ENCODE assay signal across 12 cellular contexts in genomic region chr6:145865595-145865994, GRCh38. TPM values are rescaled to one million over a fixed set of nuclear protein-coding genes. Genes with fewer than 3 reads are reported as not detected.
DNase-seq lines count a peak whose midpoint lies in the region; ATAC-seq and TF ChIP-seq lines count a peak whose summit lies in the region.
"Had no signal": no experiment of that assay in that cellular context is flagged by ENCODE, and none has a peak within 500 bp of the region (broad histone marks: within the 10 kb centered on the region; RNA-seq: fewer than 3 reads in every experiment).

No MANE protein-coding gene starts in this region.

- intact Hi-C loops in activated CD4-positive, alpha-beta memory T cell treated with anti-CD3 and anti-CD28 coated beads for 36 hours (cut with micrococcal nuclease) = loop anchor here (1.0 kb wide), 1 partner anchor 52 kb away; no protein-coding TSS in a partner anchor
- intact Hi-C loops in cardiac septum (cut with DNase I) = no loop called here

- no peaks in the 10 kb centered on the region for H3K79me2 ChIP-seq in DOHH2 (ENCODE audit: control insufficient read depth, low read length)

- ATAC-seq in GM19438 (IDR thresholded peaks at IDR 0.05; ENCODE audit: low read depth, unreplicated experiment) = peak; percentile 17
- peak; percentile 18 for ATAC-seq in HG03045 (IDR thresholded peaks at IDR 0.05; ENCODE audit: unreplicated experiment)
- ATAC-seq: Panc1, sciatic nerve had no signal

- H3K9me3 ChIP-seq in DOHH2 (ENCODE audit: control insufficient read depth, insufficient read depth, low read length) = peaks cover 12% of the 10 kb centered on the region

- TF ChIP-seq CTCF in DOHH2 (IDR thresholded peaks at IDR 0.05; ENCODE audit: low read depth, low read length, poor library complexity, severe bottlenecking) = no peak

- POLR2A ChIA-PET in activated CD4-positive, alpha-beta memory T cell treated with anti-CD3 and anti-CD28 coated beads for 36 hours (lab: Charles Lee) = no interaction called here

- H3K4me3 Mint-ChIP-seq in activated CD4-positive, alpha-beta memory T cell treated with anti-CD3 and anti-CD28 coated beads for 36 hours = peak overlapping the region; percentile 25
- H3K4me3 Mint-ChIP-seq: dendritic cell treated with granulocyte-macrophage colony-stimulating factor and Interleukin-4, amounts not matched to agents 40 ng/mL and 50 ng/mL, for 4 days had no signal

- peaks cover 62% of the 10 kb centered on the region for H3F3A ChIP-seq in DOHH2 (ENCODE audit: control insufficient read depth, insufficient read depth)

- peak overlapping the region; percentile 67 for H3K27ac Mint-ChIP-seq in activated CD4-positive, alpha-beta memory T cell treated with anti-CD3 and anti-CD28 coated beads for 36 hours

- peaks cover 89% of the 10 kb centered on the region for H3K4me1 ChIP-seq in DOHH2 (ENCODE audit: control insufficient read depth, low read length)

- H3K27me3 Mint-ChIP-seq in activated CD4-positive, alpha-beta memory T cell treated with anti-CD3 and anti-CD28 coated beads for 36 hours = no peaks in the 10 kb centered on the region
- H3K27me3 Mint-ChIP-seq: dendritic cell treated with granulocyte-macrophage colony-stimulating factor and Interleukin-4, amounts not matched to agents 40 ng/mL and 50 ng/mL, for 4 days had no signal

- no peaks in the 10 kb centered on the region for H3K27me3 ChIP-seq in DOHH2 (ENCODE audit: control insufficient read depth, low read length)

- peak overlapping the region; percentile 97 for H3K27ac ChIP-seq in DOHH2 (ENCODE audit: low read depth, low read length)

- peaks cover 13% of the 10 kb centered on the region for H3K36me3 Mint-ChIP-seq in activated CD4-positive, alpha-beta memory T cell treated with anti-CD3 and anti-CD28 coated beads for 36 hours

- H3K36me3 ChIP-seq in DOHH2 (ENCODE audit: control insufficient read depth, low read length) = peaks cover 22% of the 10 kb centered on the region

- H3K9me3 Mint-ChIP-seq in activated CD4-positive, alpha-beta memory T cell treated with anti-CD3 and anti-CD28 coated beads for 36 hours = peaks cover 7% of the 10 kb centered on the region
- H3K9me3 Mint-ChIP-seq: dendritic cell treated with granulocyte-macrophage colony-stimulating factor and Interleukin-4, amounts not matched to agents 40 ng/mL and 50 ng/mL, for 4 days had no signal

- no peaks in the 10 kb centered on the region for H3K9me2 ChIP-seq in DOHH2 (replicated peaks; ENCODE audit: control insufficient read depth, low read length)

- peak overlapping the region; percentile 93 for H3K4me2 ChIP-seq in DOHH2 (ENCODE audit: low read length)

- no peaks in the 10 kb centered on the region for H4K20me1 ChIP-seq in DOHH2 (ENCODE audit: control insufficient read depth, insufficient read depth, low read depth, low read length)

- peak; percentile 12 for DNase-seq in activated CD4-positive, alpha-beta memory T cell treated with anti-CD3 and anti-CD28 coated beads for 36 hours
- DNase-seq in NCI-H774 (lab: John Stamatoyannopoulos, UW) = no peak
- DNase-seq in cardiac septum (ENCODE audit: low spot score) = no peak
- no peak for DNase-seq in iPS-NIHi11 (ENCODE audit: low spot score)
- no peak for DNase-seq in NCI-H526 (lab: John Stamatoyannopoulos, UW)
- DNase-seq: activated naive CD4-positive, alpha-beta T cell treated with Interleukin-2 at 50 U/mL for 16 hours had no signal

- CTCF ChIA-PET in activated CD4-positive, alpha-beta memory T cell treated with anti-CD3 and anti-CD28 coated beads for 36 hours (lab: Charles Lee) = no interaction called here

- H3K4me1 Mint-ChIP-seq in activated CD4-positive, alpha-beta memory T cell treated with anti-CD3 and anti-CD28 coated beads for 36 hours (ENCODE audit: low read depth) = peaks cover 32% of the 10 kb centered on the region

- peak overlapping the region; percentile 70 for H3K4me3 ChIP-seq in DOHH2 (ENCODE audit: low read length)

RNA-seq across cellular contexts. Expression of gene FBXO30, which starts 51.0 kb away (rescaled TPM):
- 1 to 10 TPM; 5.0 to 5.1 TPM for total RNA-seq in activated CD4-positive, alpha-beta memory T cell treated with anti-CD3 and anti-CD28 coated beads for 36 hours
- total RNA-seq in cardiac septum = 15.6 TPM
